8 cellular contexts compared by ENCODE assay signal in the genomic region with DNA sequence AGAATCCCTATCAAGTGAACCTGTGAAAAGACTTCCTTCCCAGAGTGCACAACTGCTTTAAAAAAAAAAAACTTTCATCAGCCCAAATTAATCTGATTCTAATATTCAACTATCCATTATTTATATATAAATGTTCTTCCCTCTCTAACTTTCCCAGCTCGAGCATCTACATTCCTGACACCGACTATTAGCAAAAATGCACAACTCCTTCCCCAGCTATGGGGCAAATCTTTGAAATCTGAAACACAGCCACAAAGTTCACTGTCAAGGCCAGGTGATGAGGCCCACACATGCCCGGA. TPM values are rescaled to one million over a fixed set of nuclear protein-coding genes. Genes with fewer than 3 reads are reported as not detected.
DNase-seq lines count a peak whose midpoint lies in the region; ATAC-seq and TF ChIP-seq lines count a peak whose summit lies in the region.

No MANE protein-coding gene starts in this region.

- H3K9ac ChIP-seq in Loucy (ENCODE audit: low read depth, low read length, poor library complexity, severe bottlenecking) = peak overlapping the region; percentile 90
- peak overlapping the region; percentile 33 to 63 for H3K9ac ChIP-seq in duodenal mucosa (ENCODE audit: low read depth in 1 of 2, low read length in 2 of 2)

- TF ChIP-seq CTCF in Loucy (conservative IDR thresholded peaks at IDR 0.05; ENCODE audit: low read length) (no peak), neural crest cell (conservative IDR thresholded peaks at IDR 0.05) (no peak)

- H2AFZ ChIP-seq in Loucy (ENCODE audit: low read length) = peak overlapping the region; percentile 83; the same call in 1 of the 2 replicates

- peaks cover 13% of the 10 kb centered on the region for H3K27me3 Mint-ChIP-seq in CD4-positive, CD25-positive, alpha-beta regulatory T cell
- no peaks in the 10 kb centered on the region for H3K27me3 Mint-ChIP-seq in neural crest cell (ENCODE audit: low read depth)

- peaks cover 62% of the 10 kb centered on the region for H3K79me2 ChIP-seq in Loucy (ENCODE audit: insufficient read depth, low read length)

- ATAC-seq in CD4-positive, CD25-positive, alpha-beta regulatory T cell (ENCODE audit: low read depth in 2 of 2) = no peak
- no peak for ATAC-seq in left colon
- ATAC-seq in GM18870 (IDR thresholded peaks at IDR 0.05; ENCODE audit: unreplicated experiment) = no peak
- ATAC-seq in HG02642 (IDR thresholded peaks at IDR 0.05; ENCODE audit: poor library complexity, unreplicated experiment) = no peak

- peaks cover 13% of the 10 kb centered on the region for H3F3A ChIP-seq in Loucy (ENCODE audit: low read depth)

- H3K36me3 Mint-ChIP-seq in CD4-positive, CD25-positive, alpha-beta regulatory T cell = no peaks in the 10 kb centered on the region
- H3K36me3 Mint-ChIP-seq in neural crest cell (ENCODE audit: low read depth) = peaks cover 3% of the 10 kb centered on the region

- peak overlapping the region; percentile 84 for H3K27ac ChIP-seq in CD4-positive, CD25-positive, alpha-beta regulatory T cell (ENCODE audit: insufficient read depth, low read length, poor library complexity, severe bottlenecking)
- peak overlapping the region; percentile 38 for H3K27ac ChIP-seq in duodenal mucosa (ENCODE audit: low read depth, low read length)

- intact Hi-C loops in left colon (cut with DNase I, micrococcal nuclease) = no loop called here

- no peak for DNase-seq in CD4-positive, CD25-positive, alpha-beta regulatory T cell
- no peak for DNase-seq in neural crest cell (ENCODE audit: low read depth, low spot score)
- DNase-seq in left colon = no peak
- no peak for DNase-seq in SHP77 (lab: John Stamatoyannopoulos, UW)

- H3K36me3 ChIP-seq in CD4-positive, CD25-positive, alpha-beta regulatory T cell (ENCODE audit: control insufficient read depth, insufficient read depth, low read length) = no peaks in the 10 kb centered on the region
- no peaks in the 10 kb centered on the region for H3K36me3 ChIP-seq in Loucy (ENCODE audit: insufficient read depth, low read length)
- no peaks in the 10 kb centered on the region for H3K36me3 ChIP-seq in duodenal mucosa (ENCODE audit: control insufficient read depth in 1 of 2, insufficient read depth in 2 of 2, low read length in 2 of 2)

- no peaks in the 10 kb centered on the region for H3K27me3 ChIP-seq in CD4-positive, CD25-positive, alpha-beta regulatory T cell (ENCODE audit: control insufficient read depth, insufficient read depth, low read length)
- H3K27me3 ChIP-seq in Loucy (ENCODE audit: insufficient read depth, low read length, poor library complexity, severe bottlenecking) (no peaks in the 10 kb centered on the region), duodenal mucosa (ENCODE audit: control insufficient read depth in 1 of 2, insufficient read depth in 2 of 2, low read length in 2 of 2) (no peaks in the 10 kb centered on the region)

- H3K4me1 ChIP-seq in CD4-positive, CD25-positive, alpha-beta regulatory T cell (ENCODE audit: control insufficient read depth, insufficient read depth, low read length, poor library complexity, severe bottlenecking) = peaks cover 61% of the 10 kb centered on the region
- H3K4me1 ChIP-seq in Loucy (ENCODE audit: insufficient read depth, low read length, poor library complexity, severe bottlenecking) (peaks cover 54% of the 10 kb centered on the region), duodenal mucosa (ENCODE audit: control insufficient read depth in 1 of 2, insufficient read depth in 2 of 2, low read length in 2 of 2) (peaks cover 14 to 19% of the 10 kb centered on the region in 2 donors)

- H3K9me2 ChIP-seq in Loucy (replicated peaks; ENCODE audit: low read depth, low read length) = no peaks in the 10 kb centered on the region

- H3K4me2 ChIP-seq in Loucy (ENCODE audit: low read depth, low read length, poor library complexity, severe bottlenecking) = peak overlapping the region; percentile 79

- peaks cover 0 to 1% (median 0%) of the 10 kb centered on the region in 7 donors for H3K9me3 Mint-ChIP-seq in CD4-positive, CD25-positive, alpha-beta regulatory T cell
- no peaks in the 10 kb centered on the region for H3K9me3 Mint-ChIP-seq in neural crest cell

- H3K4me3 Mint-ChIP-seq in CD4-positive, CD25-positive, alpha-beta regulatory T cell = peak overlapping the region; percentile 96 to 98 (median 98)
- H3K4me3 Mint-ChIP-seq in neural crest cell = peak overlapping the region; percentile 98

- peak overlapping the region; percentile 90 to 100 (median 98) for H3K27ac Mint-ChIP-seq in CD4-positive, CD25-positive, alpha-beta regulatory T cell
- H3K27ac Mint-ChIP-seq in neural crest cell (ENCODE audit: unreplicated experiment) = peak overlapping the region; percentile 95

- H4K20me1 ChIP-seq in Loucy (ENCODE audit: insufficient read depth, low read length, poor library complexity, severe bottlenecking) = peaks cover 52% of the 10 kb centered on the region

- peaks cover 38 to 57% (median 49%) of the 10 kb centered on the region in 4 donors for H3K4me1 Mint-ChIP-seq in CD4-positive, CD25-positive, alpha-beta regulatory T cell
- peaks cover 58% of the 10 kb centered on the region for H3K4me1 Mint-ChIP-seq in neural crest cell

- no peaks in the 10 kb centered on the region for H3K9me3 ChIP-seq in CD4-positive, CD25-positive, alpha-beta regulatory T cell (ENCODE audit: control insufficient read depth in 2 of 2, low read length in 2 of 2)
- H3K9me3 ChIP-seq in Loucy (ENCODE audit: insufficient read depth, low read depth, low read length) (no peaks in the 10 kb centered on the region), duodenal mucosa (ENCODE audit: control insufficient read depth in 1 of 2, low read length in 2 of 2) (no peaks in the 10 kb centered on the region)

- H3K4me3 ChIP-seq in CD4-positive, CD25-positive, alpha-beta regulatory T cell (ENCODE audit: low read depth, low read length) = peak overlapping the region; percentile 92
- H3K4me3 ChIP-seq in Loucy (ENCODE audit: low read length, poor library complexity, severe bottlenecking) = peak overlapping the region; percentile 92
- H3K4me3 ChIP-seq in duodenal mucosa (ENCODE audit: low read depth in 1 of 2, low read length in 2 of 2) = peak overlapping the region; percentile 71 to 79

RNA-seq across cellular contexts. Expression of gene PHF21A, which starts 2.3 kb away (rescaled TPM):
- 111 TPM for total RNA-seq in CD4-positive, CD25-positive, alpha-beta regulatory T cell
- polyA plus RNA-seq in CD4-positive, CD25-positive, alpha-beta regulatory T cell = 10 to 100 TPM in 1 of 4 donors, 1 to 10 TPM in 3; 6.0 to 11.3 (median 7.8) TPM
- total RNA-seq in neural crest cell (56.5 and 57.7 TPM in 2 replicates), left colon (10 to 100 TPM; 19.9 to 24.5 TPM)
